Comparison of ENCODE assay signal across 13 cellular contexts in the genomic region with DNA sequence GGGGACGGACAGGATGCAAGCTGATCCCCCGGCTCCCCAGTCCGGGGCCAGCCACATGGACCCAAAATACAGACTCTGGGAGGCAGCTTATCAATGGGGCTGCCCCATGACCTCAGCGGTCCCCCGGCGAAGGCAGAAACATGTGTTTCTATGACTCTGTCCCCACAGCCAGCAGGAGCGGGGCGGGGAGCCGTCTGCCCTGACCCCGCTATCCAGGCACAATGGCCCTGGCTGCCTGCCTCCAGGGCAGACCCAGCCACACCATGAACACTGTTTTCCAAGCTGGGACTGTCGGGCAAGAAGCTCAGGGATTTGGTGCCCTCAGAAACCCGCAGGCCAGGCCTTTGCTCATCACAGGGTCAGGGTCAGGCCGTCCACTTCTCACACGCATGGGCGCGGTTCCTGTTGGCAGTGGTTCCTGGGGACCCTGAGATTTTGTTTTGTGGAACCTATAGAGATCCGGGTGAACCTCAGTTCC.
DNase-seq lines count a peak whose midpoint lies in the region; ATAC-seq and TF ChIP-seq lines count a peak whose summit lies in the region.
"Had no signal": no experiment of that assay in that cellular context is flagged by ENCODE, and none has a peak within 500 bp of the region (broad histone marks: within the 10 kb centered on the region; RNA-seq: fewer than 3 reads in every experiment).

No MANE protein-coding gene starts in this region.

- H3K27ac Mint-ChIP-seq in neural crest cell (ENCODE audit: unreplicated experiment), result peak overlapping the region; percentile 67
- H3K27ac Mint-ChIP-seq in stimulated activated memory B cell treated with anti-CD40 and anti-IgM and Interleukin-4, amounts not matched to agents 10 μg/mL and 1 μg/mL and 100 μg/mL, for 72 hours, result no peak overlapping the region
- H3K27ac Mint-ChIP-seq: activated CD4-positive, alpha-beta T cell treated with anti-CD3 and anti-CD28 coated beads, Interleukin-2, amount 10 ng/mL, durations not matched to agents 24 days and 14 days; activated naive CD4-positive, alpha-beta T cell treated with anti-CD3 and anti-CD28 coated beads, Interleukin-2, amount 50 U/mL, for 24 hours had no signal

- H3K4me3 Mint-ChIP-seq in neural crest cell, result no peak overlapping the region
- H3K4me3 Mint-ChIP-seq in stimulated activated memory B cell treated with anti-CD40 and anti-IgM and Interleukin-4, amounts not matched to agents 10 μg/mL and 1 μg/mL and 100 μg/mL, for 72 hours, result no peak overlapping the region
- H3K4me3 Mint-ChIP-seq: activated CD4-positive, alpha-beta T cell treated with anti-CD3 and anti-CD28 coated beads, Interleukin-2, amount 10 ng/mL, durations not matched to agents 24 days and 14 days; activated naive CD4-positive, alpha-beta T cell treated with anti-CD3 and anti-CD28 coated beads, Interleukin-2, amount 50 U/mL, for 24 hours had no signal

- TF ChIP-seq CTCF in SK-N-SH (IDR thresholded peaks at IDR 0.05) (no peak), fibroblast of lung (conservative IDR thresholded peaks at IDR 0.05 in 1 of 2, IDR thresholded peaks at IDR 0.05 in 1 of 2; ENCODE audit: low read depth in 1 of 2, low read length in 2 of 2) (no peak), neural crest cell (conservative IDR thresholded peaks at IDR 0.05) (no peak)

- H4K20me1 ChIP-seq in SK-N-SH (ENCODE audit: insufficient read depth), result peaks cover 53% of the 10 kb centered on the region
- H4K20me1 ChIP-seq in fibroblast of lung (ENCODE audit: control insufficient read depth, extremely low read depth, insufficient read depth, low read length), result no peaks in the 10 kb centered on the region

- peak in 1 of 2 experiments; percentile 40; a peak in 2 of 4 replicates for TF ChIP-seq EP300 in SK-N-SH (IDR thresholded peaks at IDR 0.05; ENCODE audit: borderline replicate concordance in 1 of 2, low read depth in 1 of 2, low read length in 1 of 2)

- peaks cover 4% of the 10 kb centered on the region for H3K4me1 Mint-ChIP-seq in neural crest cell
- no peaks in the 10 kb centered on the region for H3K4me1 Mint-ChIP-seq in stimulated activated memory B cell treated with anti-CD40 and anti-IgM and Interleukin-4, amounts not matched to agents 10 μg/mL and 1 μg/mL and 100 μg/mL, for 72 hours
- H3K4me1 Mint-ChIP-seq: activated CD4-positive, alpha-beta T cell treated with anti-CD3 and anti-CD28 coated beads, Interleukin-2, amount 10 ng/mL, durations not matched to agents 24 days and 14 days; activated naive CD4-positive, alpha-beta T cell treated with anti-CD3 and anti-CD28 coated beads, Interleukin-2, amount 50 U/mL, for 24 hours had no signal

- POLR2A ChIA-PET in SK-N-SH (lab: Yijun Ruan, JAX), result interaction anchor here (0.6 to 1.4 kb wide), 5 partner anchors 9 to 52 kb away, joined by 3 to 7 read pairs (median 3); no protein-coding TSS in a partner anchor

- peak overlapping the region; percentile 66 for H3K9ac ChIP-seq in SK-N-SH
- peak overlapping the region; percentile 65 for H3K9ac ChIP-seq in fibroblast of lung (ENCODE audit: insufficient read depth, low read length)
- H3K9ac ChIP-seq: KMS-11 had no signal

- peak overlapping the region; percentile 89 to 97 for H3K27ac ChIP-seq in SK-N-SH (ENCODE audit: low read depth in 2 of 2, low read length in 1 of 2)
- H3K27ac ChIP-seq in fibroblast of lung (ENCODE audit: insufficient read depth, low read length), result peak overlapping the region; percentile 78
- H3K27ac ChIP-seq in thymus (ENCODE audit: low read depth), result peak overlapping the region; percentile 68
- H3K27ac ChIP-seq: KMS-11 had no signal

- H3K4me3 ChIP-seq in SK-N-SH (ENCODE audit: low read depth in 2 of 2, low read length in 1 of 2) (no peak overlapping the region), fibroblast of lung (replicated peaks in 1 of 4; ENCODE audit: control extremely low read depth in 1 of 4, insufficient read depth in 1 of 4, low read depth in 3 of 4, low read length in 4 of 4) (no peak overlapping the region), thymus (ENCODE audit: low read length) (no peak overlapping the region)
- H3K4me3 ChIP-seq: smooth muscle cell had no signal

- H3K9me3 ChIP-seq in SK-N-SH, result no peaks in the 10 kb centered on the region
- no peaks in the 10 kb centered on the region for H3K9me3 ChIP-seq in fibroblast of lung (ENCODE audit: control insufficient read depth, insufficient read depth, low read depth, low read length)
- no peaks in the 10 kb centered on the region for H3K9me3 ChIP-seq in thymus (ENCODE audit: control insufficient read depth)

- DNase-seq in SK-N-SH, result peak; percentile 88
- no peak for DNase-seq in fibroblast of lung (ENCODE audit: low read depth in 2 of 2)
- no peak for DNase-seq in neural crest cell (ENCODE audit: low read depth, low spot score)
- DNase-seq in NCI-H345 (lab: John Stamatoyannopoulos, UW), result no peak
- DNase-seq in NCI-H146 treated with DMSO at 0.1 percent for 48 hours (lab: John Stamatoyannopoulos, UW; ENCODE audit: unreplicated experiment), result no peak
- no peak for DNase-seq in NCI-H748 treated with DMSO at 0.1 percent for 48 hours (lab: John Stamatoyannopoulos, UW)
- DNase-seq: activated CD4-positive, alpha-beta T cell treated with anti-CD3 and anti-CD28 coated beads, Interleukin-2, amount 10 ng/mL, durations not matched to agents 24 days and 14 days; COR-L47 had no signal

- peaks cover 18 to 63% of the 10 kb centered on the region in 2 experiments; a peak in 3 of 4 replicates for H3K4me1 ChIP-seq in SK-N-SH (ENCODE audit: control insufficient read depth in 1 of 2, insufficient read depth in 2 of 2, low read depth in 1 of 2, low read length in 1 of 2)
- peaks cover 19% of the 10 kb centered on the region for H3K4me1 ChIP-seq in fibroblast of lung (ENCODE audit: control insufficient read depth, extremely low read depth, insufficient read depth, low read length)
- no peaks in the 10 kb centered on the region for H3K4me1 ChIP-seq in thymus (ENCODE audit: control insufficient read depth, insufficient read depth, low read length)

- CTCF ChIA-PET in SK-N-SH (lab: Yijun Ruan, JAX), result interaction anchor here (0.6 to 4.1 kb wide), 11 partner anchors 15 to 396 kb away, joined by 3 to 16 read pairs (median 4); no protein-coding TSS in a partner anchor

- no peaks in the 10 kb centered on the region for H3K9me2 ChIP-seq in SK-N-SH

- no peak for TF ChIP-seq RAD21 in SK-N-SH (IDR thresholded peaks at IDR 0.05; ENCODE audit: low read length)

- H3K9me3 Mint-ChIP-seq in neural crest cell, result no peaks in the 10 kb centered on the region
- H3K9me3 Mint-ChIP-seq in stimulated activated memory B cell treated with anti-CD40 and anti-IgM and Interleukin-4, amounts not matched to agents 10 μg/mL and 1 μg/mL and 100 μg/mL, for 72 hours, result no peaks in the 10 kb centered on the region
- H3K9me3 Mint-ChIP-seq: activated CD4-positive, alpha-beta T cell treated with anti-CD3 and anti-CD28 coated beads, Interleukin-2, amount 10 ng/mL, durations not matched to agents 24 days and 14 days; activated naive CD4-positive, alpha-beta T cell treated with anti-CD3 and anti-CD28 coated beads, Interleukin-2, amount 50 U/mL, for 24 hours had no signal

- no peaks in the 10 kb centered on the region for H3K27me3 Mint-ChIP-seq in neural crest cell (ENCODE audit: low read depth)
- no peaks in the 10 kb centered on the region for H3K27me3 Mint-ChIP-seq in stimulated activated memory B cell treated with anti-CD40 and anti-IgM and Interleukin-4, amounts not matched to agents 10 μg/mL and 1 μg/mL and 100 μg/mL, for 72 hours
- H3K27me3 Mint-ChIP-seq: activated CD4-positive, alpha-beta T cell treated with anti-CD3 and anti-CD28 coated beads, Interleukin-2, amount 10 ng/mL, durations not matched to agents 24 days and 14 days; activated naive CD4-positive, alpha-beta T cell treated with anti-CD3 and anti-CD28 coated beads, Interleukin-2, amount 50 U/mL, for 24 hours had no signal

- H3K4me2 ChIP-seq in SK-N-SH (peak overlapping the region; percentile 60; the same call in 1 of the 2 replicates), fibroblast of lung (ENCODE audit: extremely low read depth, insufficient read depth, low read length) (peak overlapping the region; percentile 68)
- H3K4me2 ChIP-seq: KMS-11, smooth muscle cell had no signal

- H2AFZ ChIP-seq in SK-N-SH (ENCODE audit: low read depth) (no peak overlapping the region), fibroblast of lung (ENCODE audit: low read length) (no peak overlapping the region)

- H3K79me2 ChIP-seq in SK-N-SH (ENCODE audit: insufficient read depth) (peaks cover 83% of the 10 kb centered on the region), fibroblast of lung (ENCODE audit: control insufficient read depth, insufficient read depth, low read length) (peaks cover 34% of the 10 kb centered on the region)

- ATAC-seq in stimulated activated memory B cell treated with anti-CD40 and anti-IgM and Interleukin-4, amounts not matched to agents 10 μg/mL and 1 μg/mL and 100 μg/mL, for 72 hours, result no peak

- WGBS in SK-N-SH (ENCODE audit: low lambda C conversion rate), result 31% methylated on average over 14 of the region's 17 CpGs
- 97% methylated on average over 17 of the region's 17 CpGs for WGBS in thymus

- H3F3A ChIP-seq in SK-N-SH (replicated peaks; ENCODE audit: insufficient read depth), result peaks cover 30% of the 10 kb centered on the region

- H3K36me3 ChIP-seq in SK-N-SH (replicated peaks in 1 of 2; ENCODE audit: control insufficient read depth in 1 of 2, insufficient read depth in 2 of 2, low read length in 1 of 2) (peaks cover 34 to 47% of the 10 kb centered on the region in 2 experiments), fibroblast of lung (ENCODE audit: control insufficient read depth, insufficient read depth, low read length) (peaks cover 30% of the 10 kb centered on the region), thymus (ENCODE audit: control insufficient read depth, insufficient read depth) (peaks cover 60% of the 10 kb centered on the region)

- H3K27me3 ChIP-seq in SK-N-SH (ENCODE audit: insufficient read depth) (no peaks in the 10 kb centered on the region), fibroblast of lung (ENCODE audit: control insufficient read depth, insufficient read depth, low read length) (no peaks in the 10 kb centered on the region), thymus (ENCODE audit: control insufficient read depth, insufficient read depth) (no peaks in the 10 kb centered on the region)

- H3K36me3 Mint-ChIP-seq in neural crest cell (ENCODE audit: low read depth), result no peaks in the 10 kb centered on the region
- peaks cover 27% of the 10 kb centered on the region for H3K36me3 Mint-ChIP-seq in stimulated activated memory B cell treated with anti-CD40 and anti-IgM and Interleukin-4, amounts not matched to agents 10 μg/mL and 1 μg/mL and 100 μg/mL, for 72 hours
- H3K36me3 Mint-ChIP-seq: activated naive CD4-positive, alpha-beta T cell treated with anti-CD3 and anti-CD28 coated beads, Interleukin-2, amount 50 U/mL, for 24 hours had no signal

TF ChIP-seq in SK-N-SH, 30 proteins besides CTCF, POLR2A, EP300 and RAD21 (continues in another document):
- TF ChIP-seq FOXM1 (IDR thresholded peaks at IDR 0.05; ENCODE audit: low read depth) (no peak), MEF2A (IDR thresholded peaks at IDR 0.05; ENCODE audit: borderline replicate concordance, low read depth) (no peak), CHD2 (IDR thresholded peaks at IDR 0.05; ENCODE audit: low read length, partially characterized antibody) (no peak), FOXJ3 (CRISPR knock-in tag; IDR thresholded peaks at IDR 0.05) (0 out of 2 replicates have a peak, but pooled peaks have one; percentile 4), NFIC (IDR thresholded peaks at IDR 0.05; ENCODE audit: borderline replicate concordance) (no peak)
